1 cellular context compared by ENCODE assay signal in genomic region chr7:13017881-13018280, GRCh38.
TF ChIP-seq lines count a peak whose summit lies in the region.

No MANE protein-coding gene starts in this region.

TF ChIP-seq in K562, 482 proteins besides CTCF, POLR2A, EP300 and RAD21 (continued from another document):
- TF ChIP-seq CHD7 (IDR thresholded peaks at IDR 0.05; ENCODE audit: low read depth, low read length) (no peak), ZKSCAN8 (CRISPR knock-in tag; IDR thresholded peaks at IDR 0.05) (no peak), TSHZ1 (CRISPR knock-in tag; IDR thresholded peaks at IDR 0.05) (no peak), SIRT6 (IDR thresholded peaks at IDR 0.05; ENCODE audit: low read depth, low read length) (no peak), ZNF778 (CRISPR knock-in tag; IDR thresholded peaks at IDR 0.05) (no peak), SMC3 (conservative IDR thresholded peaks at IDR 0.05; ENCODE audit: insufficient read depth, low read depth, low read length) (no peak), ZNF707 (CRISPR knock-in tag; conservative IDR thresholded peaks at IDR 0.05) (no peak), FOXK2 (conservative IDR thresholded peaks at IDR 0.05 in 1 of 2, IDR thresholded peaks at IDR 0.05 in 1 of 2; ENCODE audit: low read depth in 2 of 2) (no peak), ZNF57 (CRISPR knock-in tag; IDR thresholded peaks at IDR 0.05) (no peak), HMBOX1 (IDR thresholded peaks at IDR 0.05) (no peak), ATF1 (CRISPR knock-in tag; IDR thresholded peaks at IDR 0.05) (no peak), ATF1 (tag; IDR thresholded peaks at IDR 0.05) (no peak)
TF ChIP-seq in K562: peak in this region for 0.
